In genomic region chr3:172184106-172184822, GRCh38 we compare ENCODE assay signal across 24 cellular contexts.
DNase-seq lines count a peak whose midpoint lies in the region; ATAC-seq, FAIRE-seq and TF ChIP-seq lines count a peak whose summit lies in the region.
"Had no signal": no experiment of that assay in that cellular context is flagged by ENCODE, and none has a peak within 500 bp of the region (broad histone marks: within the 10 kb centered on the region; RNA-seq: fewer than 3 reads in every experiment).

No MANE protein-coding gene starts in this region.

- no peak for DNase-seq in activated CD4-positive, alpha-beta T cell treated with anti-CD3 and anti-CD28 coated beads for 36 hours
- no peak for DNase-seq in activated CD4-positive, alpha-beta T cell treated with anti-CD3 and anti-CD28 coated beads, Interleukin-2, amount 50 U/mL, for 48 hours
- DNase-seq in endothelial cell (ENCODE audit: low spot score), result no peak
- DNase-seq in osteocyte (ENCODE audit: extremely low spot score, unreplicated experiment), result no peak
- DNase-seq in urothelium cell line (ENCODE audit: low spot score), result no peak
- no peak for DNase-seq in HT-29 (ENCODE audit: low spot score)
- DNase-seq in NCI-H69 (lab: John Stamatoyannopoulos, UW), result no peak
- DNase-seq: COR-L47, DMS 273 treated with DMSO at 0.1 percent for 48 hours, DND-41, H7, Kasumi-1, MG63, NCI-H1092, NCI-H146, NCI-H2081, NCI-H2171 treated with DMSO at 0.1 percent for 48 hours, NCI-H446, SHP77 treated with DMSO at 0.1 percent for 48 hours had no signal

- no peaks in the 10 kb centered on the region for H3K27me3 Mint-ChIP-seq in activated CD4-positive, alpha-beta T cell treated with anti-CD3 and anti-CD28 coated beads for 36 hours
- H3K27me3 Mint-ChIP-seq in endothelial cell (ENCODE audit: unreplicated experiment) (peaks cover 15% of the 10 kb centered on the region), osteocyte (ENCODE audit: unreplicated experiment) (no peaks in the 10 kb centered on the region)
- H3K27me3 Mint-ChIP-seq: B cell had no signal

- peaks cover 17% of the 10 kb centered on the region for H3K4me1 Mint-ChIP-seq in activated CD4-positive, alpha-beta T cell treated with anti-CD3 and anti-CD28 coated beads for 36 hours
- H3K4me1 Mint-ChIP-seq in endothelial cell (ENCODE audit: unreplicated experiment), result peaks cover 44% of the 10 kb centered on the region
- H3K4me1 Mint-ChIP-seq in osteocyte (ENCODE audit: unreplicated experiment), result peaks cover 49% of the 10 kb centered on the region
- H3K4me1 Mint-ChIP-seq: B cell had no signal

- TF ChIP-seq CTCF in HEK293 (tag by site-specific recombination; IDR thresholded peaks at IDR 0.05) (no peak), endothelial cell (IDR thresholded peaks at IDR 0.05; ENCODE audit: unreplicated experiment) (no peak), osteocyte (IDR thresholded peaks at IDR 0.05) (no peak)

- FAIRE-seq in urothelium cell line (lab: Jason Lieb, UNC), result no peak
- FAIRE-seq: HTR-8/SVneo had no signal

- H3K27ac Mint-ChIP-seq in activated CD4-positive, alpha-beta T cell treated with anti-CD3 and anti-CD28 coated beads for 36 hours, result no peak overlapping the region
- peak overlapping the region; percentile 62 for H3K27ac Mint-ChIP-seq in endothelial cell (ENCODE audit: unreplicated experiment)
- H3K27ac Mint-ChIP-seq in osteocyte (ENCODE audit: unreplicated experiment), result peak overlapping the region; percentile 63
- H3K27ac Mint-ChIP-seq: B cell had no signal

- H3K9me3 ChIP-seq in HEK293 (ENCODE audit: control insufficient read depth, insufficient read depth, low read depth, low read length), result no peaks in the 10 kb centered on the region
- H3K9me3 ChIP-seq: MG63 had no signal

- H3K36me3 ChIP-seq in HEK293 (ENCODE audit: control insufficient read depth in 2 of 2, insufficient read depth in 1 of 2, low read length in 2 of 2), result no peaks in the 10 kb centered on the region

- intact Hi-C loops in activated CD4-positive, alpha-beta T cell treated with anti-CD3 and anti-CD28 coated beads for 36 hours (cut with DNase I, micrococcal nuclease), result no loop called here

- ATAC-seq in activated CD4-positive, alpha-beta T cell treated with anti-CD3 and anti-CD28 coated beads for 36 hours, result peak; percentile 69

- H3K36me3 Mint-ChIP-seq in activated CD4-positive, alpha-beta T cell treated with anti-CD3 and anti-CD28 coated beads for 36 hours (ENCODE audit: low read depth), result no peaks in the 10 kb centered on the region
- H3K36me3 Mint-ChIP-seq in endothelial cell (ENCODE audit: low read depth, unreplicated experiment), result peaks cover 10% of the 10 kb centered on the region
- peaks cover 5% of the 10 kb centered on the region for H3K36me3 Mint-ChIP-seq in osteocyte (ENCODE audit: unreplicated experiment)

- H3K4me3 Mint-ChIP-seq in activated CD4-positive, alpha-beta T cell treated with anti-CD3 and anti-CD28 coated beads for 36 hours, result no peak overlapping the region
- H3K4me3 Mint-ChIP-seq in endothelial cell (ENCODE audit: unreplicated experiment), result no peak overlapping the region
- no peak overlapping the region for H3K4me3 Mint-ChIP-seq in osteocyte (ENCODE audit: unreplicated experiment)
- H3K4me3 Mint-ChIP-seq: B cell had no signal

- H3K4me1 ChIP-seq in HEK293 (ENCODE audit: control insufficient read depth, insufficient read depth, low read length), result no peaks in the 10 kb centered on the region

- H3K4me3 ChIP-seq in HEK293 (ENCODE audit: low read depth, low read length), result no peak overlapping the region
- H3K4me3 ChIP-seq: MG63 had no signal

- H3K27ac ChIP-seq in HEK293 (ENCODE audit: extremely low read depth, low read depth, low read length), result no peak overlapping the region
- H3K27ac ChIP-seq: 22Rv1, HL-60 had no signal

- no peaks in the 10 kb centered on the region for H3K9me3 Mint-ChIP-seq in activated CD4-positive, alpha-beta T cell treated with anti-CD3 and anti-CD28 coated beads for 36 hours (ENCODE audit: low read depth)
- no peaks in the 10 kb centered on the region for H3K9me3 Mint-ChIP-seq in endothelial cell (ENCODE audit: unreplicated experiment)
- no peaks in the 10 kb centered on the region for H3K9me3 Mint-ChIP-seq in osteocyte (ENCODE audit: unreplicated experiment)

- POLR2A ChIA-PET in activated CD4-positive, alpha-beta T cell treated with anti-CD3 and anti-CD28 coated beads for 36 hours (lab: Charles Lee), result no interaction called here
- POLR2A ChIA-PET in HEK293 (lab: Yijun Ruan, JAX), result no interaction called here

- CTCF ChIA-PET in activated CD4-positive, alpha-beta T cell treated with anti-CD3 and anti-CD28 coated beads for 36 hours (lab: Charles Lee), result interaction anchor here (0.6 kb wide), 1 partner anchor 45 kb away, joined by 3 read pairs; no protein-coding TSS in a partner anchor
- CTCF ChIA-PET in HEK293 (lab: Yijun Ruan, JAX), result no interaction called here

TF ChIP-seq in HEK293, 187 proteins besides CTCF, POLR2A, EP300 and RAD21:
- peak; percentile 50; the same call in 1 of the 2 replicates for TF ChIP-seq IKZF3 (tag by site-specific recombination; IDR thresholded peaks at IDR 0.05)
- TF ChIP-seq FEZF1 (tag by site-specific recombination; IDR thresholded peaks at IDR 0.05), result peak; percentile 51
- TF ChIP-seq ZNF549 (tag by site-specific recombination; IDR thresholded peaks at IDR 0.05), result no peak
